ENCODE assay signal across 14 cellular contexts in genomic region chr15:39188930-39189329, GRCh38.
DNase-seq lines count a peak whose midpoint lies in the region; ATAC-seq, FAIRE-seq and TF ChIP-seq lines count a peak whose summit lies in the region.
"Had no signal": no experiment of that assay in that cellular context is flagged by ENCODE, and none has a peak within 500 bp of the region (broad histone marks: within the 10 kb centered on the region; RNA-seq: fewer than 3 reads in every experiment).

No MANE protein-coding gene starts in this region.

- no peaks in the 10 kb centered on the region for H3K36me3 Mint-ChIP-seq in activated T-helper 2 cell treated with anti-CD3 and anti-CD28 coated beads, Interferon-gamma antibody, Interleukin-2, Interleukin-4, amounts not matched to agents 10 μg/mL and 5 μg/mL and 100 μg/mL, durations not matched to agents 14 hours and 24 hours and 36 hours (ENCODE audit: low read depth)

- H3K9me3 ChIP-seq in A549 (peaks cover 12% of the 10 kb centered on the region), keratinocyte (ENCODE audit: control insufficient read depth, low read depth, low read length) (no peaks in the 10 kb centered on the region), psoas muscle (no peaks in the 10 kb centered on the region)

- peaks cover 44% of the 10 kb centered on the region for H3K4me1 ChIP-seq in A549
- H3K4me1 ChIP-seq in keratinocyte (ENCODE audit: control insufficient read depth, extremely low read depth, insufficient read depth, low read length) = peaks cover 67% of the 10 kb centered on the region
- H3K4me1 ChIP-seq in psoas muscle = no peaks in the 10 kb centered on the region

- TF ChIP-seq EP300 in A549 (IDR thresholded peaks at IDR 0.05) (peak; percentile 32 to 72; a peak in 2 of 5 replicates), Ishikawa (IDR thresholded peaks at IDR 0.05; ENCODE audit: borderline replicate concordance) (peak; percentile 55; the same call in 1 of the 2 replicates)

- DNase-seq in A549 (ENCODE audit: low read depth in 1 of 2, low spot score in 1 of 2) (peak; percentile 36 to 80), brain microvascular endothelial cell (peak; percentile 82), keratinocyte (ENCODE audit: low read depth, low spot score) (no peak), psoas muscle (no peak), DMS79 (lab: John Stamatoyannopoulos, UW) (no peak)
- no peak for DNase-seq in activated T-helper 2 cell treated with anti-CD3 and anti-CD28 coated beads, Interferon-gamma antibody, Interleukin-2, Interleukin-4, amounts not matched to agents 10 μg/mL and 5 μg/mL and 100 μg/mL, durations not matched to agents 14 hours and 24 hours and 36 hours (ENCODE audit: low spot score)
- DNase-seq: activated CD4-positive, alpha-beta T cell treated with anti-CD3 and anti-CD28 coated beads for 48 hours; activated gamma-delta T cell; GDM1; GOT3; stimulated activated CD4-positive, alpha-beta T cell treated with anti-CD3 and anti-CD28 coated beads, Interleukin-2, amount 100 ng/mL, for 24 hours; stimulated activated naive CD8-positive, alpha-beta T cell treated with anti-CD3 and anti-CD28 coated beads, Interleukin-15, Interleukin-2, amounts not matched to agents 100 U/mL and 50 U/mL, for 24 hours had no signal

- dilution Hi-C loops in keratinocyte (cut with MboI; ENCODE audit: extremely low pct_ligation_motif_present, low sequenced_read_pairs) = no loop called here

- ATAC-seq in A549 (peak; percentile 82 to 90), psoas muscle (no peak), HG02678 (IDR thresholded peaks at IDR 0.05; ENCODE audit: unreplicated experiment) (no peak)
- ATAC-seq: stimulated activated naive CD8-positive, alpha-beta T cell treated with anti-CD3 and anti-CD28 coated beads, Interleukin-15, Interleukin-2, amounts not matched to agents 100 U/mL and 50 U/mL, for 24 hours had no signal

- H3K27me3 ChIP-seq in brain microvascular endothelial cell (replicated peaks) (no peaks in the 10 kb centered on the region), keratinocyte (ENCODE audit: control insufficient read depth, extremely low read depth, insufficient read depth, low read length) (no peaks in the 10 kb centered on the region), psoas muscle (ENCODE audit: insufficient read depth in 3 of 3, low read length in 2 of 3) (no peaks in the 10 kb centered on the region)

- H3K4me2 ChIP-seq in A549 = peak overlapping the region; percentile 62
- H3K4me2 ChIP-seq in keratinocyte (ENCODE audit: control insufficient read depth, extremely low read depth, insufficient read depth, low read depth, low read length) = no peak overlapping the region

- POLR2A ChIA-PET in A549 (lab: Yijun Ruan, JAX) = interaction anchor here (0.7 to 1.1 kb wide), 4 partner anchors 17 to 393 kb away, joined by 3 to 4 read pairs (median 3); partner anchors contain the start of gene THBS1

- TF ChIP-seq CTCF in A549 (IDR thresholded peaks at IDR 0.05) (no peak), brain microvascular endothelial cell (IDR thresholded peaks at IDR 0.05; ENCODE audit: low read depth, low read length, missing control alignments) (no peak), keratinocyte (optimal IDR thresholded peaks at IDR 0.05 in 1 of 3, IDR thresholded peaks at IDR 0.05 in 1 of 3, conservative IDR thresholded peaks at IDR 0.05 in 1 of 3; ENCODE audit: extremely low read depth in 1 of 3, insufficient read depth in 2 of 3, low read length in 3 of 3) (no peak), psoas muscle (IDR thresholded peaks at IDR 0.05) (no peak)

- peaks cover 15% of the 10 kb centered on the region for H3K27me3 Mint-ChIP-seq in activated T-helper 2 cell treated with anti-CD3 and anti-CD28 coated beads, Interferon-gamma antibody, Interleukin-2, Interleukin-4, amounts not matched to agents 10 μg/mL and 5 μg/mL and 100 μg/mL, durations not matched to agents 14 hours and 24 hours and 36 hours (ENCODE audit: low read depth)

- no peaks in the 10 kb centered on the region for H3K36me3 ChIP-seq in brain microvascular endothelial cell (replicated peaks)
- peaks cover 0 to 2% of the 10 kb centered on the region in 2 experiments for H3K36me3 ChIP-seq in keratinocyte (ENCODE audit: control insufficient read depth in 2 of 2, extremely low read depth in 1 of 2, insufficient read depth in 2 of 2, low read length in 2 of 2)
- H3K36me3 ChIP-seq in psoas muscle (ENCODE audit: insufficient read depth in 1 of 2, low read depth in 1 of 2) = no peaks in the 10 kb centered on the region

- no peak for TF ChIP-seq POLR2A in A549 (IDR thresholded peaks at IDR 0.05; ENCODE audit: low read length)

- H3K9me1 ChIP-seq in keratinocyte (ENCODE audit: control insufficient read depth, extremely low read depth, insufficient read depth, low read length) = no peaks in the 10 kb centered on the region

- TF ChIP-seq RAD21 in A549 (conservative IDR thresholded peaks at IDR 0.05 in 1 of 2, IDR thresholded peaks at IDR 0.05 in 1 of 2) = peak; percentile 2 to 44; a peak in 2 of 5 replicates
- TF ChIP-seq RAD21 in Ishikawa (IDR thresholded peaks at IDR 0.05; ENCODE audit: low read depth) = no peak

- H3K9ac ChIP-seq in keratinocyte (ENCODE audit: control insufficient read depth, extremely low read depth, insufficient read depth, low read length) = no peak overlapping the region

- H3K27ac ChIP-seq in A549 = peak overlapping the region; percentile 78 to 82
- peak overlapping the region; percentile 17 for H3K27ac ChIP-seq in brain microvascular endothelial cell
- H3K27ac ChIP-seq in keratinocyte (ENCODE audit: control insufficient read depth, insufficient read depth, low read length) = peak overlapping the region; percentile 60
- no peak overlapping the region for H3K27ac ChIP-seq in psoas muscle

- FAIRE-seq in A549 (lab: Jason Lieb, UNC) (no peak), keratinocyte (lab: Jason Lieb, UNC) (peak; percentile 92)

- WGBS in A549 (ENCODE audit: missing lambda C conversion rate) = 22% methylated on average over 3 of the region's 3 CpGs
- 75 to 80% (median 78%) methylated on average over 3 of the region's 3 CpGs for WGBS in psoas muscle, 3 donors

- H4K20me1 ChIP-seq in keratinocyte (ENCODE audit: control insufficient read depth, extremely low read depth, insufficient read depth, low read length) = no peaks in the 10 kb centered on the region

- H3K27ac Mint-ChIP-seq in activated T-helper 2 cell treated with anti-CD3 and anti-CD28 coated beads, Interferon-gamma antibody, Interleukin-2, Interleukin-4, amounts not matched to agents 10 μg/mL and 5 μg/mL and 100 μg/mL, durations not matched to agents 14 hours and 24 hours and 36 hours = no peak overlapping the region

- no peaks in the 10 kb centered on the region for H3K9me3 Mint-ChIP-seq in activated T-helper 2 cell treated with anti-CD3 and anti-CD28 coated beads, Interferon-gamma antibody, Interleukin-2, Interleukin-4, amounts not matched to agents 10 μg/mL and 5 μg/mL and 100 μg/mL, durations not matched to agents 14 hours and 24 hours and 36 hours

- in situ Hi-C loops in brain microvascular endothelial cell (cut with HindIII; ENCODE audit: low pct_ligation_motif_present, low sequenced_read_pairs) = loop anchor here (25.0 kb wide), 1 partner anchor 173 kb away; no protein-coding TSS in a partner anchor

- peaks cover 2% of the 10 kb centered on the region for H3K79me2 ChIP-seq in keratinocyte (ENCODE audit: control insufficient read depth, insufficient read depth, low read length)

- no peak overlapping the region for H2AFZ ChIP-seq in keratinocyte (ENCODE audit: control insufficient read depth, low read length)

- CTCF ChIA-PET in A549 (lab: Yijun Ruan, JAX) = interaction anchor here (1.6 to 5.9 kb wide), 3 partner anchors 17 to 568 kb away, joined by 4 to 21 read pairs (median 19); partner anchors contain the start of gene THBS1

- H3K4me3 Mint-ChIP-seq in activated T-helper 2 cell treated with anti-CD3 and anti-CD28 coated beads, Interferon-gamma antibody, Interleukin-2, Interleukin-4, amounts not matched to agents 10 μg/mL and 5 μg/mL and 100 μg/mL, durations not matched to agents 14 hours and 24 hours and 36 hours (ENCODE audit: low read depth) = no peak overlapping the region

- no peaks in the 10 kb centered on the region for H3K4me1 Mint-ChIP-seq in activated T-helper 2 cell treated with anti-CD3 and anti-CD28 coated beads, Interferon-gamma antibody, Interleukin-2, Interleukin-4, amounts not matched to agents 10 μg/mL and 5 μg/mL and 100 μg/mL, durations not matched to agents 14 hours and 24 hours and 36 hours (ENCODE audit: low read depth)

- H3K4me3 ChIP-seq in A549 (no peak overlapping the region), brain microvascular endothelial cell (ENCODE audit: low read depth, low read length) (no peak overlapping the region), keratinocyte (ENCODE audit: control insufficient read depth in 2 of 3, extremely low read depth in 1 of 3, insufficient read depth in 2 of 3, low read depth in 1 of 3, low read length in 3 of 3) (no peak overlapping the region), psoas muscle (no peak overlapping the region)

- intact Hi-C loops in activated T-helper 2 cell treated with anti-CD3 and anti-CD28 coated beads, Interferon-gamma antibody, Interleukin-2, Interleukin-4, amounts not matched to agents 10 μg/mL and 5 μg/mL and 100 μg/mL, durations not matched to agents 14 hours and 24 hours and 36 hours (cut with micrococcal nuclease) = no loop called here
- intact Hi-C loops in psoas muscle (cut with DNase I) = no loop called here

TF ChIP-seq in A549, 52 proteins besides CTCF, POLR2A, EP300 and RAD21 (continues in another document):
- TF ChIP-seq MYC (IDR thresholded peaks at IDR 0.05; ENCODE audit: borderline replicate concordance, low read length) (no peak), FOSL2 (IDR thresholded peaks at IDR 0.05) (peak; percentile 79), FOSL2 (CRISPR knock-in tag; IDR thresholded peaks at IDR 0.05) (peak; percentile 79), CHD4 (IDR thresholded peaks at IDR 0.05; ENCODE audit: borderline replicate concordance) (no peak), FOXS1 (CRISPR knock-in tag; IDR thresholded peaks at IDR 0.05) (no peak)

Comparison
In these comparisons a context has a peak if more than half of its experiments do, and no peak if none do; other contexts are left out.
1. ATAC-seq: peak in A549 (2 of 2); none in psoas muscle (0 of 4) and HG02678 (single experiment).
2. DNase-seq: peak in A549 (2 of 2) and brain microvascular endothelial cell (single experiment); none in keratinocyte (single experiment), activated T-helper 2 cell treated with anti-CD3 and anti-CD28 coated beads, Interferon-gamma antibody, Interleukin-2, Interleukin-4, amounts not matched to agents 10 μg/mL and 5 μg/mL and 100 μg/mL, durations not matched to agents 14 hours and 24 hours and 36 hours (single experiment), psoas muscle (0 of 2) and DMS79 (single experiment).